ENCODE assay signal across 22 cellular contexts in the genomic region with DNA sequence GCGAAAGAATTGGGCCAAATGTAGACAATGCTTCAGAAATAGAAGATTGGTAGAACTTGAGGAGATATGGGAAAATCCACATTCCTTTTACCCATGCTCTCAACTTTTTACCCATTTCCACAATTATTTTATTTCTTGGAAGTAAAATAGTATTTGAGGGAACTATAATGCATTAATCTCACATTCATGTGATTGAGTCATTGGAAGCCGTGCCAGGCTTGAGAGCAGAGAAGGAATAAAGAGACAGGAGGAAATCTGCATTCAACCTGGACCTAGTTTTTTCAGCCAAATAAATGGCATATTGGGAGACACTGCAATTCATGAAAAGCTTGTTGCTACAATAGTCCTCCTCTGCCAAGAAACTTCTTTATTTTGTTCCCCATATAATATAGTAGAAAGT. TPM values are rescaled to one million over a fixed set of nuclear protein-coding genes. Genes with fewer than 3 reads are reported as not detected.
DNase-seq lines count a peak whose midpoint lies in the region; ATAC-seq and TF ChIP-seq lines count a peak whose summit lies in the region.
"Had no signal": no experiment of that assay in that cellular context is flagged by ENCODE, and none has a peak within 500 bp of the region (broad histone marks: within the 10 kb centered on the region; RNA-seq: fewer than 3 reads in every experiment).

No MANE protein-coding gene starts in this region.

- H3K36me3 Mint-ChIP-seq in HFFc6 (ENCODE audit: low read depth), result peaks cover under 1% of the 10 kb centered on the region; the same call in 1 of the 2 replicates
- H3K36me3 Mint-ChIP-seq in activated T-helper 17 cell treated with anti-CD3 and anti-CD28 coated beads, Interleukin-2, amount 50 U/mL, for 72 hours (ENCODE audit: low read depth), result peaks cover 44% of the 10 kb centered on the region
- H3K36me3 Mint-ChIP-seq: CD4-positive, CD25-positive, alpha-beta regulatory T cell had no signal

- peaks cover 50% of the 10 kb centered on the region for H3K4me1 Mint-ChIP-seq in HFFc6 (ENCODE audit: low read depth)
- peaks cover 6% of the 10 kb centered on the region for H3K4me1 Mint-ChIP-seq in activated T-helper 17 cell treated with anti-CD3 and anti-CD28 coated beads, Interleukin-2, amount 50 U/mL, for 72 hours

- DNase-seq in AG10803 (ENCODE audit: low read depth) (peak; percentile 15), HFFc6 (no peak), fibroblast of peridontal ligament (ENCODE audit: extremely low read depth) (peak; percentile 17), NOMO-1 (lab: John Stamatoyannopoulos, UW; ENCODE audit: unreplicated experiment in 2 of 2) (no peak), glomerular visceral epithelial cell (ENCODE audit: extremely low spot score) (no peak)
- DNase-seq in activated CD4-positive, alpha-beta T cell treated with anti-CD3 and anti-CD28 coated beads, Interleukin-2, amount 50 U/mL, for 48 hours, result no peak
- DNase-seq: 8988T; BE2C; C1 segment of cervical spinal cord; CD4-positive, CD25-positive, alpha-beta regulatory T cell; CD8-positive, alpha-beta memory T cell; COR-L47; DMS 273 treated with DMSO at 0.1 percent for 48 hours; DMS53; DND-41; GOT3; H7 had no signal

- H3K9me3 Mint-ChIP-seq in HFFc6, result no peaks in the 10 kb centered on the region
- no peaks in the 10 kb centered on the region for H3K9me3 Mint-ChIP-seq in activated T-helper 17 cell treated with anti-CD3 and anti-CD28 coated beads, Interleukin-2, amount 50 U/mL, for 72 hours
- H3K9me3 Mint-ChIP-seq: CD8-positive, alpha-beta memory T cell had no signal

- ATAC-seq in activated T-helper 17 cell treated with anti-CD3 and anti-CD28 coated beads, Interleukin-2, amount 50 U/mL, for 72 hours (replicated peaks), result no peak
- no peak for ATAC-seq in GM21619 (IDR thresholded peaks at IDR 0.05; ENCODE audit: unreplicated experiment)
- ATAC-seq: GM12878, HCT116, HepG2 had no signal

- H3K4me3 Mint-ChIP-seq in HFFc6, result no peak overlapping the region
- H3K4me3 Mint-ChIP-seq in activated T-helper 17 cell treated with anti-CD3 and anti-CD28 coated beads, Interleukin-2, amount 50 U/mL, for 72 hours, result no peak overlapping the region

- no peak overlapping the region for H3K4me3 ChIP-seq in AG10803 (ENCODE audit: low read length)
- H3K4me3 ChIP-seq: GM12878 had no signal

- H3K27ac Mint-ChIP-seq in HFFc6, result peak overlapping the region; percentile 19; the same call in 1 of the 2 replicates
- peak overlapping the region; percentile 76 for H3K27ac Mint-ChIP-seq in activated T-helper 17 cell treated with anti-CD3 and anti-CD28 coated beads, Interleukin-2, amount 50 U/mL, for 72 hours

- H3K27me3 Mint-ChIP-seq in HFFc6 (ENCODE audit: insufficient read depth), result no peaks in the 10 kb centered on the region; the same call in 1 of the 2 replicates
- no peaks in the 10 kb centered on the region for H3K27me3 Mint-ChIP-seq in activated T-helper 17 cell treated with anti-CD3 and anti-CD28 coated beads, Interleukin-2, amount 50 U/mL, for 72 hours
- H3K27me3 Mint-ChIP-seq: CD4-positive, CD25-positive, alpha-beta regulatory T cell had no signal

- TF ChIP-seq CTCF in AG10803 (conservative IDR thresholded peaks at IDR 0.05; ENCODE audit: low read length), result no peak
- TF ChIP-seq CTCF in HFFc6 (IDR thresholded peaks at IDR 0.05), result no peak

RNA-seq across cellular contexts. Expression of a gene that starts 2.8 kb away (rescaled TPM):
- 10 to 100 TPM; 32.9 to 42.0 (median 37.1) TPM for total RNA-seq in HFFc6 (2021; fragmentation: NEBNext Ultra II Directional; extraction: Animal tissue kit (Norgen Biotek cat#: 25700))
- total RNA-seq in activated T-helper 17 cell treated with anti-CD3 and anti-CD28 coated beads, Interleukin-2, amount 50 U/mL, for 72 hours, result 10 to 100 TPM; 79.5 to 83.7 TPM

Comparison
In these comparisons a context has a peak if more than half of its experiments do, and no peak if none do; other contexts are left out.
1. DNase-seq: peak in AG10803 (single experiment) and fibroblast of peridontal ligament (single experiment); none in HFFc6 (single experiment), activated CD4-positive, alpha-beta T cell treated with anti-CD3 and anti-CD28 coated beads, Interleukin-2, amount 50 U/mL, for 48 hours (0 of 2), NOMO-1 (0 of 2) and glomerular visceral epithelial cell (single experiment).